8 cellular contexts compared by ENCODE assay signal in the genomic region with DNA sequence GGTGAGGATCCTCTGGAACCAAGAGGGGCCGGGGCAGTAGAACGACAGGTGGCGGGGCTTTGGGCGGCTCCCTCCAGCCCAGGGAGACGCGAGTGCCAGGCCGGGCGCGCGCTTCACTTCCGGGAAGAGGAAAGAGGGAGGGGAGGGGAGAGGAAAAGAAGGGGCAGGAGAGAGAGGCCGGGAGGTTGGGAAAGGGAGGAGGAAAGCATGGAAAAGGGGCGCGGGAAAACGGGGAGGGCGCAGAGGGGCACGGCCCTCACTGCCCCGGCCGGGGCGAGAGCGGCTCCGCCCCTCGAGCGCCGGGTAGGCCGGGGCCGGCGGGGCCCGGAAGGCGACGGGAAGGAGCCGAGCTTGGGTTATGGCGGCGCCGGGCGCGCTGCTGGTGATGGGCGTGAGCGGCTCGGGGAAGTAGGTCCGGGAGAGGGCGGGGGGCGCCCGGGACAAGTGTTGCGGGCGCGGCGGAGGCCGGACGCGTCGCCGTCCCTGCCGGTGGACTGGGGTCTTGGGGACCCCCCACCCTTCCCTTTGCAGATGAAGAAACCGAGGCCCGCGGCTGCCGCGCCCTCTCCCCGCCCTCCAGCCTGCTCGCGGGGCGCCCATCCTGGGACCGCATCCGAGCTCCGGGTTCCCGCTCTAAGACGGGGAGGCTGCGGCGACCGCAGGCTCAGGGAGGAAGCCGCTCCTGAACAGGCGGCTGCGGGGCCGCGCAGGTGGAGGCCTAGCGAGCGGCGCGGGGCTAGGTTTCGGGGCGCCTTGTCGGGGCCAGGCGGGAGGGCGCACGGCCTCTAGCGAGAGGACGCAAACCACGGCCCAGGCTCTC. TPM values are rescaled to one million over a fixed set of nuclear protein-coding genes. Genes with fewer than 3 reads are reported as not detected.
A peak's percentile ranks its signal among the peaks of the same experiment; 100 is the strongest.
DNase-seq lines count a peak whose midpoint lies in the region; ATAC-seq, FAIRE-seq and TF ChIP-seq lines count a peak whose summit lies in the region.

TSS of gene IDNK (plus strand) at position 330 of the 820 bp plus-strand sequence. CDS start at position 359, 29 bp downstream.

- POLR2A ChIA-PET in endothelial cell of umbilical vein (lab: Charles Lee), result interaction anchor here (0.6 kb wide), 1 partner anchor 75 kb away, joined by 4 read pairs; no protein-coding TSS in a partner anchor

- FAIRE-seq in endothelial cell of umbilical vein (lab: Jason Lieb, UNC), result peak; percentile 74

- H4K20me1 ChIP-seq in BLaER1, result no peaks in the 10 kb centered on the region
- H4K20me1 ChIP-seq in endothelial cell of umbilical vein (replicated peaks; ENCODE audit: control insufficient read depth, extremely low read depth, insufficient read depth, low read length), result no peaks in the 10 kb centered on the region

- DNase-seq in NCI-H748 treated with DMSO at 0.1 percent for 48 hours (lab: John Stamatoyannopoulos, UW) (peak; percentile 57), activated T-cell treated with anti-CD3 and anti-CD28 coated beads for 1 hour (ENCODE audit: low read depth) (peak; percentile 49), endothelial cell of umbilical vein (ENCODE audit: low read depth, low spot score) (peak; percentile 53), mucosa of gallbladder (ENCODE audit: low spot score) (peak; percentile 49)
- peak; percentile 27 to 32 for DNase-seq in stimulated activated CD8-positive, alpha-beta memory T cell treated with anti-CD3 and anti-CD28 coated beads, Interleukin-7, amount 100 ng/mL, for 1 hour (ENCODE audit: low read depth in 2 of 2)

- H3K4me3 ChIP-seq in BLaER1 (peak within 1 kb of the TSS; percentile 83), endothelial cell of umbilical vein (replicated peaks in 1 of 3; ENCODE audit: insufficient read depth in 1 of 3, low read depth in 1 of 3, low read length in 3 of 3) (peak within 1 kb of the TSS; percentile 71 to 83 (median 81))

- no peak for TF ChIP-seq CTCF in endothelial cell of umbilical vein (IDR thresholded peaks at IDR 0.05; ENCODE audit: extremely low read depth in 1 of 2, insufficient read depth in 1 of 2, low read depth in 1 of 2, low read length in 2 of 2)

- peaks cover 15% of the 10 kb centered on the region for H3K4me1 ChIP-seq in BLaER1
- H3K4me1 ChIP-seq in endothelial cell of umbilical vein (ENCODE audit: control insufficient read depth, extremely low read depth, insufficient read depth, low read length), result peaks cover 10% of the 10 kb centered on the region

- H3K36me3 ChIP-seq in BLaER1 (peaks cover 16% of the 10 kb centered on the region), endothelial cell of umbilical vein (ENCODE audit: control insufficient read depth in 2 of 2, extremely low read depth in 1 of 2, insufficient read depth in 2 of 2, low read length in 2 of 2) (no peaks in the 10 kb centered on the region)

- dilution Hi-C loops in endothelial cell of umbilical vein (cut with MboI; ENCODE audit: extremely low pct_ligation_motif_present, low sequenced_read_pairs), result no loop called here

- CTCF ChIA-PET in endothelial cell of umbilical vein (lab: Charles Lee), result interaction anchor here (1.0 to 1.5 kb wide), 5 partner anchors 14 to 403 kb away, joined by 3 to 5 read pairs (median 3); no protein-coding TSS in a partner anchor

- H3K27ac ChIP-seq in BLaER1 (peak within 1 kb of the TSS; percentile 98), endothelial cell of umbilical vein (ENCODE audit: insufficient read depth, low read depth, low read length) (peak within 1 kb of the TSS; percentile 68)

- no peaks in the 10 kb centered on the region for H3K27me3 ChIP-seq in BLaER1
- H3K27me3 ChIP-seq in endothelial cell of umbilical vein (ENCODE audit: control insufficient read depth in 2 of 2, insufficient read depth in 2 of 2, low read length in 2 of 2), result peaks cover 1 to 3% of the 10 kb centered on the region in 2 experiments

- H2AFZ ChIP-seq in endothelial cell of umbilical vein (ENCODE audit: low read depth, low read length), result peak within 1 kb of the TSS; percentile 61

- intact Hi-C loops in endothelial cell of umbilical vein (cut with micrococcal nuclease), result loop anchor here (1.0 to 5.0 kb wide), 5 partner anchors 26 to 639 kb away; partner anchors contain the start of gene KIF27

- no peaks in the 10 kb centered on the region for H3K9me1 ChIP-seq in endothelial cell of umbilical vein (replicated peaks; ENCODE audit: control insufficient read depth, extremely low read depth, insufficient read depth, low read length)

- TF ChIP-seq POLR2A in endothelial cell of umbilical vein (IDR thresholded peaks at IDR 0.05; ENCODE audit: low read depth, low read length), result peak; percentile 26

- TSS peak; percentile 20 for BruUV-seq in endothelial cell of umbilical vein (replicated peaks; lab: Mats Ljungman, UMichigan)

- H3K4me2 ChIP-seq in BLaER1 (peak within 1 kb of the TSS; percentile 86), endothelial cell of umbilical vein (ENCODE audit: insufficient read depth, low read length) (peak within 1 kb of the TSS; percentile 79)

- H3K9ac ChIP-seq in BLaER1 (peak within 1 kb of the TSS; percentile 89), endothelial cell of umbilical vein (replicated peaks; ENCODE audit: extremely low read depth, insufficient read depth, low read length) (peak within 1 kb of the TSS; percentile 89)

- ATAC-seq in GM19043 (IDR thresholded peaks at IDR 0.05; ENCODE audit: low read depth, unreplicated experiment), result peak; percentile 63
- ATAC-seq in HG03280 (IDR thresholded peaks at IDR 0.05; ENCODE audit: unreplicated experiment), result peak; percentile 85

- no peaks in the 10 kb centered on the region for H3K79me2 ChIP-seq in endothelial cell of umbilical vein (ENCODE audit: control insufficient read depth, insufficient read depth, low read length)

- no peaks in the 10 kb centered on the region for H3K9me3 ChIP-seq in BLaER1
- H3K9me3 ChIP-seq in endothelial cell of umbilical vein (replicated peaks; ENCODE audit: control insufficient read depth, insufficient read depth, low read length), result no peaks in the 10 kb centered on the region

TF ChIP-seq in endothelial cell of umbilical vein, 7 proteins besides CTCF, POLR2A, EP300 and RAD21:
- TF ChIP-seq POLR2AphosphoS5 (IDR thresholded peaks at IDR 0.05; ENCODE audit: insufficient read depth, low read depth, low read length) (peak; percentile 55), GATA2 (IDR thresholded peaks at IDR 0.05; ENCODE audit: insufficient read depth, insufficient read length, low read depth, low read length) (no peak), JUN (IDR thresholded peaks at IDR 0.05; ENCODE audit: borderline replicate concordance, insufficient read depth, insufficient read length, low read depth) (no peak), EZH2 (IDR thresholded peaks at IDR 0.05; ENCODE audit: borderline replicate concordance, low read depth, low read length, severe bottlenecking) (no peak)

RNA-seq across cellular contexts. Expression of gene IDNK, which starts in this region (rescaled TPM):
- 3.4 and 4.5 TPM in 2 replicates for total RNA-seq in endothelial cell of umbilical vein
- polyA plus RNA-seq in endothelial cell of umbilical vein, result 2.4 and 2.7 TPM in 2 replicates
- polyA plus RNA-seq in endothelial cell of umbilical vein (2011; cell fraction: cytosol; rRNA removed), result 4.4 and 4.6 TPM in 2 replicates
- polyA plus RNA-seq in endothelial cell of umbilical vein (2011; cell fraction: nucleus; rRNA removed), result 3.9 and 4.0 TPM in 2 replicates
- 4.4 and 4.6 TPM in 2 replicates for polyA plus RNA-seq in endothelial cell of umbilical vein (2012)
- 0.45 and 0.49 TPM in 2 replicates for polyA minus RNA-seq in endothelial cell of umbilical vein
- polyA minus RNA-seq in endothelial cell of umbilical vein (2011; cell fraction: cytosol; rRNA and poly(A)+ RNA removed), result 1.3 TPM
- 0.87 and 1.2 TPM in 2 replicates for polyA minus RNA-seq in endothelial cell of umbilical vein (2011; cell fraction: nucleus; rRNA and poly(A)+ RNA removed)
- total RNA-seq in mucosa of gallbladder, result 6.1 TPM

Comparison
In these comparisons a context has a peak if more than half of its experiments do, and no peak if none do; other contexts are left out.
1. Peak in every context shown above with its lines: DNase-seq, ATAC-seq, H3K4me3 ChIP-seq and H3K27ac ChIP-seq.